ENCODE assay signal across 11 cellular contexts in genomic region chr14:66401447-66402095, GRCh38.
DNase-seq lines count a peak whose midpoint lies in the region; ATAC-seq and TF ChIP-seq lines count a peak whose summit lies in the region.
"Had no signal": no experiment of that assay in that cellular context is flagged by ENCODE, and none has a peak within 500 bp of the region (broad histone marks: within the 10 kb centered on the region; RNA-seq: fewer than 3 reads in every experiment).

No MANE protein-coding gene starts in this region.

- H3K27ac ChIP-seq in HEK293 (ENCODE audit: extremely low read depth, low read depth, low read length) (no peak overlapping the region), WERI-Rb-1 (no peak overlapping the region)
- H3K27ac ChIP-seq: SK-N-MC had no signal

- H3K4me3 ChIP-seq in BE2C (ENCODE audit: low read depth, low read length) (no peak overlapping the region), HEK293 (ENCODE audit: low read depth, low read length) (no peak overlapping the region), WERI-Rb-1 (ENCODE audit: low read depth, low read length) (no peak overlapping the region)
- H3K4me3 ChIP-seq: SK-N-MC had no signal

- peak; percentile 17 for DNase-seq in BE2C
- DNase-seq in WERI-Rb-1 = no peak
- DNase-seq in kidney tubule cell (ENCODE audit: low spot score) = peak; percentile 42
- DNase-seq in CD1c-positive myeloid dendritic cell (ENCODE audit: extremely low spot score) = no peak
- DNase-seq in GM19238 (ENCODE audit: insufficient read length, low spot score) = no peak
- DNase-seq in SKM-1 treated with dmso at 0.1 percent for 144 hours (lab: John Stamatoyannopoulos, UW; ENCODE audit: unreplicated experiment) = no peak
- DNase-seq: GF-D8; stimulated activated naive CD8-positive, alpha-beta T cell treated with anti-CD3 and anti-CD28 coated beads, Interleukin-15, Interleukin-2, amounts not matched to agents 100 U/mL and 50 U/mL, for 24 hours had no signal

- TF ChIP-seq CTCF in BE2C (IDR thresholded peaks at IDR 0.05; ENCODE audit: low read depth, low read length) (peak; percentile 86), HEK293 (tag by site-specific recombination; IDR thresholded peaks at IDR 0.05) (0 out of 2 replicates have a peak, but pooled peaks have one; percentile 11), WERI-Rb-1 (IDR thresholded peaks at IDR 0.05; ENCODE audit: low read depth, low read length) (peak; percentile 43; the same call in 1 of the 2 replicates)

- H3K36me3 ChIP-seq in BE2C = no peaks in the 10 kb centered on the region
- H3K36me3 ChIP-seq in HEK293 (ENCODE audit: control insufficient read depth in 2 of 2, insufficient read depth in 1 of 2, low read length in 2 of 2) = no peaks in the 10 kb centered on the region
- H3K36me3 ChIP-seq in WERI-Rb-1 = no peaks in the 10 kb centered on the region

- H3K27me3 ChIP-seq in BE2C (no peaks in the 10 kb centered on the region), WERI-Rb-1 (ENCODE audit: insufficient read depth, low read depth, severe bottlenecking) (no peaks in the 10 kb centered on the region)

- H3K9me3 ChIP-seq in BE2C (no peaks in the 10 kb centered on the region; the same call in 1 of the 2 replicates), HEK293 (ENCODE audit: control insufficient read depth, insufficient read depth, low read depth, low read length) (no peaks in the 10 kb centered on the region), WERI-Rb-1 (ENCODE audit: severe bottlenecking) (no peaks in the 10 kb centered on the region)

- H3K4me1 ChIP-seq in BE2C (peaks cover 2% of the 10 kb centered on the region; the same call in 1 of the 2 replicates), HEK293 (ENCODE audit: control insufficient read depth, insufficient read depth, low read length) (no peaks in the 10 kb centered on the region)

- no peak for ATAC-seq in GM18517 (IDR thresholded peaks at IDR 0.05; ENCODE audit: unreplicated experiment)
- ATAC-seq: stimulated activated naive CD8-positive, alpha-beta T cell treated with anti-CD3 and anti-CD28 coated beads, Interleukin-15, Interleukin-2, amounts not matched to agents 100 U/mL and 50 U/mL, for 24 hours had no signal

- POLR2A ChIA-PET in HEK293 (lab: Yijun Ruan, JAX) = no interaction called here

- CTCF ChIA-PET in HEK293 (lab: Yijun Ruan, JAX) = interaction anchor here (0.5 to 5.6 kb wide), 7 partner anchors 9 to 1431 kb away, joined by 3 to 38 read pairs (median 5); no protein-coding TSS in a partner anchor

TF ChIP-seq in HEK293, 187 proteins besides CTCF, POLR2A, EP300 and RAD21:
- TF ChIP-seq ZNF654 (tag by site-specific recombination; IDR thresholded peaks at IDR 0.05; ENCODE audit: low read depth) = peak; percentile 44
- no peak for TF ChIP-seq ZNF560 (tag by site-specific recombination; IDR thresholded peaks at IDR 0.05; ENCODE audit: borderline replicate concordance)
- no peak for TF ChIP-seq ZNF701 (tag by site-specific recombination; IDR thresholded peaks at IDR 0.05)
- no peak for TF ChIP-seq GFI1B (tag by site-specific recombination; IDR thresholded peaks at IDR 0.05)

Comparison
In these comparisons a context has a peak if more than half of its experiments do, and no peak if none do; other contexts are left out.
1. DNase-seq: peak in BE2C (single experiment) and kidney tubule cell (single experiment); none in WERI-Rb-1 (single experiment), CD1c-positive myeloid dendritic cell (single experiment), GM19238 (single experiment) and SKM-1 treated with dmso at 0.1 percent for 144 hours (single experiment).
2. CTCF ChIP-seq: peak in every context shown above with its lines; median percentile 86 in BE2C; 43 in WERI-Rb-1; 11 in HEK293.